Comparison of ENCODE assay signal across 19 cellular contexts in the genomic region with DNA sequence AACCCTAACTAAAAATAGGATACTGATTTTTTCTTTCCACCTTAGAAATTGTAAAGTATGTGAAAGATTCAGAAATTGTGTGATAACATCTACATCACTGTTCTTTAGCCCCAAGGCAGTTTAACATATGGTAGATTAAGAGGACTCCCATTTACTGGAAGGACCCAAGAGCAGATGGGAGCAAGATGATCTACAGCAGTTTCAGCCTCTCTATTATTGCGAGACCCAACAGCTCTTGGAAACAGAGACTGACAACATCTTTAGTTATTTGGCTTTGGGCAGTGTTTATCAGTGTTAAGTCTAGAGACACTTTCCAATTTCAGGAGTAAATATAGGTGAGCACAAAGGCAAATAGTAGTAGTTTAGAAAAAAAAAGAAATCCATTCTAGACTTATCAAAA.
DNase-seq lines count a peak whose midpoint lies in the region; ATAC-seq and TF ChIP-seq lines count a peak whose summit lies in the region.
"Had no signal": no experiment of that assay in that cellular context is flagged by ENCODE, and none has a peak within 500 bp of the region (broad histone marks: within the 10 kb centered on the region; RNA-seq: fewer than 3 reads in every experiment).

No MANE protein-coding gene starts in this region.

- ATAC-seq in activated T-cell treated with anti-CD3 and anti-CD28 coated beads, Interleukin-2, amount 50 U/mL, for 72 hours (replicated peaks in 1 of 2), result no peak
- ATAC-seq in activated T-cell treated with anti-CD3 and anti-CD28 coated beads, Interleukin-2, amount 50 U/mL, for 4 hours, result no peak
- ATAC-seq in naive thymus-derived CD8-positive, alpha-beta T cell, result no peak
- no peak for ATAC-seq in effector memory CD8-positive, alpha-beta T cell (replicated peaks)
- ATAC-seq: A549 had no signal

- no peaks in the 10 kb centered on the region for H3K27me3 Mint-ChIP-seq in activated T-cell treated with anti-CD3 and anti-CD28 coated beads, Interleukin-2, amount 50 U/mL, for 72 hours (ENCODE audit: low read depth)
- H3K27me3 Mint-ChIP-seq in activated T-cell treated with anti-CD3 and anti-CD28 coated beads, Interleukin-2, amount 50 U/mL, for 4 hours (ENCODE audit: low read depth), result no peaks in the 10 kb centered on the region
- no peaks in the 10 kb centered on the region for H3K27me3 Mint-ChIP-seq in naive thymus-derived CD8-positive, alpha-beta T cell
- no peaks in the 10 kb centered on the region for H3K27me3 Mint-ChIP-seq in effector memory CD8-positive, alpha-beta T cell
- H3K27me3 Mint-ChIP-seq: type B pancreatic cell had no signal

- H3K79me2 ChIP-seq in SK-N-SH (ENCODE audit: insufficient read depth) (peaks cover 30% of the 10 kb centered on the region; the same call in 1 of the 2 replicates), PC-9 (ENCODE audit: low read depth) (no peaks in the 10 kb centered on the region; the same call in 1 of the 2 replicates)

- H3K4me1 ChIP-seq in HEK293 (ENCODE audit: control insufficient read depth, insufficient read depth, low read length) (peaks cover 20% of the 10 kb centered on the region), SK-N-SH (ENCODE audit: control insufficient read depth in 1 of 2, insufficient read depth in 2 of 2, low read depth in 1 of 2, low read length in 1 of 2) (peaks cover 22 to 37% of the 10 kb centered on the region in 2 experiments; a peak in 3 of 4 replicates), PC-9 (replicated peaks; ENCODE audit: insufficient read depth) (peaks cover 36% of the 10 kb centered on the region)
- H3K4me1 ChIP-seq: colonic mucosa had no signal

- BruUV-seq in PC-9 (replicated peaks; lab: Mats Ljungman, UMichigan), result no TSS peak

- no peaks in the 10 kb centered on the region for H4K20me1 ChIP-seq in SK-N-SH (ENCODE audit: insufficient read depth)
- no peaks in the 10 kb centered on the region for H4K20me1 ChIP-seq in PC-9 (ENCODE audit: insufficient read depth)

- no peak for DNase-seq in activated T-cell treated with anti-CD3 and anti-CD28 coated beads, Interleukin-2, amount 50 U/mL, for 72 hours
- DNase-seq in activated T-cell treated with anti-CD3 and anti-CD28 coated beads, Interleukin-2, amount 50 U/mL, for 4 hours, result no peak
- DNase-seq in SK-N-SH, result peak; percentile 50
- DNase-seq in naive thymus-derived CD8-positive, alpha-beta T cell, result no peak
- no peak for DNase-seq in PC-9
- no peak for DNase-seq in SIG-M5 treated with dmso at 0.1 percent for 504 hours (lab: John Stamatoyannopoulos, UW; ENCODE audit: unreplicated experiment)
- no peak for DNase-seq in effector memory CD8-positive, alpha-beta T cell
- DNase-seq: activated CD4-positive, alpha-beta T cell treated with anti-CD3 and anti-CD28 coated beads, Interleukin-2, amount 50 U/mL, for 4 hours; aorta; colonic mucosa; H9; MM.1S; NCI-H2081 had no signal

- H3K4me2 ChIP-seq in SK-N-SH (no peak overlapping the region), PC-9 (no peak overlapping the region)
- H3K4me2 ChIP-seq: A549 had no signal

- no peak overlapping the region for H3K4me3 Mint-ChIP-seq in activated T-cell treated with anti-CD3 and anti-CD28 coated beads, Interleukin-2, amount 50 U/mL, for 72 hours
- no peak overlapping the region for H3K4me3 Mint-ChIP-seq in activated T-cell treated with anti-CD3 and anti-CD28 coated beads, Interleukin-2, amount 50 U/mL, for 4 hours
- peak overlapping the region in 7 of 10 donors; percentile 18 to 51 (median 23) for H3K4me3 Mint-ChIP-seq in naive thymus-derived CD8-positive, alpha-beta T cell
- peak overlapping the region in 1 of 2 donors; percentile 20 for H3K4me3 Mint-ChIP-seq in effector memory CD8-positive, alpha-beta T cell
- H3K4me3 Mint-ChIP-seq: activated T-helper 1 cell treated with anti-CD3 and anti-CD28 coated beads, Interleukin-12 subunit alpha, Interleukin-12 subunit beta, Interleukin-2, Interleukin-4 antibody, amounts not matched to agents 30 ng/mL and 10 ng/mL and 1 ng/mL, durations not matched to agents 14 hours and 24 hours and 36 hours; H9; type B pancreatic cell had no signal

- H3K36me3 ChIP-seq in HEK293 (ENCODE audit: control insufficient read depth in 2 of 2, insufficient read depth in 1 of 2, low read length in 2 of 2), result no peaks in the 10 kb centered on the region; a peak in 1 of 3 replicates
- H3K36me3 ChIP-seq in SK-N-SH (replicated peaks in 1 of 2; ENCODE audit: control insufficient read depth in 1 of 2, insufficient read depth in 2 of 2, low read length in 1 of 2), result peaks cover 9 to 18% of the 10 kb centered on the region in 2 experiments
- 0 out of 2 replicates have a peak, but pooled peaks cover 3% of the 10 kb centered on the region for H3K36me3 ChIP-seq in PC-9 (ENCODE audit: low read depth)
- H3K36me3 ChIP-seq: colonic mucosa, SJCRH30 had no signal

- no peaks in the 10 kb centered on the region for H3K9me3 Mint-ChIP-seq in activated T-cell treated with anti-CD3 and anti-CD28 coated beads, Interleukin-2, amount 50 U/mL, for 72 hours
- no peaks in the 10 kb centered on the region for H3K9me3 Mint-ChIP-seq in activated T-cell treated with anti-CD3 and anti-CD28 coated beads, Interleukin-2, amount 50 U/mL, for 4 hours
- no peaks in the 10 kb centered on the region for H3K9me3 Mint-ChIP-seq in naive thymus-derived CD8-positive, alpha-beta T cell
- H3K9me3 Mint-ChIP-seq in effector memory CD8-positive, alpha-beta T cell, result no peaks in the 10 kb centered on the region
- H3K9me3 Mint-ChIP-seq: activated T-helper 1 cell treated with anti-CD3 and anti-CD28 coated beads, Interleukin-12 subunit alpha, Interleukin-12 subunit beta, Interleukin-2, Interleukin-4 antibody, amounts not matched to agents 30 ng/mL and 10 ng/mL and 1 ng/mL, durations not matched to agents 14 hours and 24 hours and 36 hours; H9; type B pancreatic cell had no signal

- peak in 1 of 2 experiments; percentile 90; a peak in 2 of 4 replicates for TF ChIP-seq EP300 in SK-N-SH (IDR thresholded peaks at IDR 0.05; ENCODE audit: borderline replicate concordance in 1 of 2, low read depth in 1 of 2, low read length in 1 of 2)

- no peak overlapping the region for H3K4me3 ChIP-seq in HEK293 (ENCODE audit: low read depth, low read length)
- no peak overlapping the region for H3K4me3 ChIP-seq in SK-N-SH (ENCODE audit: low read depth in 2 of 2, low read length in 1 of 2)
- no peak overlapping the region for H3K4me3 ChIP-seq in PC-9
- H3K4me3 ChIP-seq: A549, colonic mucosa, SJCRH30, skin epidermis had no signal

- no peak overlapping the region for H3K9ac ChIP-seq in SK-N-SH

- H2AFZ ChIP-seq in SK-N-SH (ENCODE audit: low read depth) (no peak overlapping the region), PC-9 (no peak overlapping the region)

- H3K27ac ChIP-seq in HEK293 (ENCODE audit: extremely low read depth, low read depth, low read length) (no peak overlapping the region), SK-N-SH (ENCODE audit: low read depth in 2 of 2, low read length in 1 of 2) (peak overlapping the region in 1 of 2 experiments; percentile 99; a peak in 2 of 4 replicates), PC-9 (no peak overlapping the region)
- H3K27ac ChIP-seq: A549, colonic mucosa, SJCRH30, skin epidermis had no signal

- POLR2A ChIA-PET in HEK293 (lab: Yijun Ruan, JAX), result no interaction called here
- POLR2A ChIA-PET in SK-N-SH (lab: Yijun Ruan, JAX), result interaction anchor here (1.1 to 1.6 kb wide), 2 partner anchors 36 to 105 kb away, joined by 3 to 4 read pairs; no protein-coding TSS in a partner anchor
- POLR2A ChIA-PET in naive thymus-derived CD8-positive, alpha-beta T cell (lab: Charles Lee), result no interaction called here
- POLR2A ChIA-PET in PC-9 (lab: Charles Lee; ENCODE audit: unreplicated experiment), result no interaction called here

- H3K9me3 ChIP-seq in HEK293 (ENCODE audit: control insufficient read depth, insufficient read depth, low read depth, low read length), result no peaks in the 10 kb centered on the region
- H3K9me3 ChIP-seq in SK-N-SH, result no peaks in the 10 kb centered on the region
- H3K9me3 ChIP-seq in PC-9 (ENCODE audit: insufficient read depth, low read depth), result no peaks in the 10 kb centered on the region
- H3K9me3 ChIP-seq: A549, colonic mucosa, SJCRH30 had no signal

- H3K27me3 ChIP-seq in SK-N-SH (ENCODE audit: insufficient read depth), result no peaks in the 10 kb centered on the region
- H3K27me3 ChIP-seq in PC-9 (ENCODE audit: insufficient read depth, low read depth), result no peaks in the 10 kb centered on the region
- H3K27me3 ChIP-seq: colonic mucosa, SJCRH30 had no signal

- no peak; the same call in 1 of the 2 replicates for TF ChIP-seq RAD21 in SK-N-SH (IDR thresholded peaks at IDR 0.05; ENCODE audit: low read length)

- CTCF ChIA-PET in HEK293 (lab: Yijun Ruan, JAX), result interaction anchor here (2.8 kb wide), 1 partner anchor 108 kb away, joined by 9 read pairs; no protein-coding TSS in a partner anchor
- CTCF ChIA-PET in SK-N-SH (lab: Yijun Ruan, JAX), result interaction anchor here (1.0 to 3.7 kb wide), 8 partner anchors 12 to 183 kb away, joined by 3 to 14 read pairs (median 6); no protein-coding TSS in a partner anchor
- CTCF ChIA-PET in PC-9 (lab: Charles Lee), result no interaction called here

- H3K27ac Mint-ChIP-seq in activated T-cell treated with anti-CD3 and anti-CD28 coated beads, Interleukin-2, amount 50 U/mL, for 72 hours, result peak overlapping the region; percentile 70
- H3K27ac Mint-ChIP-seq in naive thymus-derived CD8-positive, alpha-beta T cell, result peak overlapping the region in 9 of 10 donors; percentile 1 to 73 (median 36)
- H3K27ac Mint-ChIP-seq in effector memory CD8-positive, alpha-beta T cell, result peak overlapping the region in 1 of 2 donors; percentile 58
- H3K27ac Mint-ChIP-seq: activated T-helper 1 cell treated with anti-CD3 and anti-CD28 coated beads, Interleukin-12 subunit alpha, Interleukin-12 subunit beta, Interleukin-2, Interleukin-4 antibody, amounts not matched to agents 30 ng/mL and 10 ng/mL and 1 ng/mL, durations not matched to agents 14 hours and 24 hours and 36 hours; H9; type B pancreatic cell had no signal

- intact Hi-C loops in PC-9 (cut with micrococcal nuclease; ENCODE audit: unreplicated experiment), result no loop called here

- peaks cover 7% of the 10 kb centered on the region for H3F3A ChIP-seq in SK-N-SH (replicated peaks; ENCODE audit: insufficient read depth)
- H3F3A ChIP-seq in PC-9 (ENCODE audit: insufficient read depth, low read depth), result peaks cover 14% of the 10 kb centered on the region; the same call in 1 of the 2 replicates

- 65% methylated on average over 1 of the region's 1 CpG for WGBS in SK-N-SH (ENCODE audit: low lambda C conversion rate)

- H3K4me1 Mint-ChIP-seq in activated T-cell treated with anti-CD3 and anti-CD28 coated beads, Interleukin-2, amount 50 U/mL, for 72 hours (ENCODE audit: low read depth), result peaks cover 80% of the 10 kb centered on the region
- H3K4me1 Mint-ChIP-seq in activated T-cell treated with anti-CD3 and anti-CD28 coated beads, Interleukin-2, amount 50 U/mL, for 4 hours (ENCODE audit: low read depth), result peaks cover 68% of the 10 kb centered on the region
- H3K4me1 Mint-ChIP-seq in naive thymus-derived CD8-positive, alpha-beta T cell, result peaks cover 25 to 90% (median 81%) of the 10 kb centered on the region in 4 donors
- peaks cover 20 to 62% of the 10 kb centered on the region in 2 donors for H3K4me1 Mint-ChIP-seq in effector memory CD8-positive, alpha-beta T cell (ENCODE audit: low read depth in 2 of 2)

- H3K36me3 Mint-ChIP-seq in activated T-cell treated with anti-CD3 and anti-CD28 coated beads, Interleukin-2, amount 50 U/mL, for 72 hours (ENCODE audit: insufficient read depth in 2 of 2), result peaks cover 3% of the 10 kb centered on the region in 2 donors
- H3K36me3 Mint-ChIP-seq in activated T-cell treated with anti-CD3 and anti-CD28 coated beads, Interleukin-2, amount 50 U/mL, for 4 hours (ENCODE audit: insufficient read depth), result peaks cover 5% of the 10 kb centered on the region
- H3K36me3 Mint-ChIP-seq in naive thymus-derived CD8-positive, alpha-beta T cell, result peaks cover 0 to 49% (median 6%) of the 10 kb centered on the region in 3 donors
- peaks cover 28% of the 10 kb centered on the region for H3K36me3 Mint-ChIP-seq in effector memory CD8-positive, alpha-beta T cell (ENCODE audit: insufficient read depth)
- H3K36me3 Mint-ChIP-seq: type B pancreatic cell had no signal

- TF ChIP-seq CTCF in HEK293 (tag by site-specific recombination; IDR thresholded peaks at IDR 0.05) (no peak), SK-N-SH (IDR thresholded peaks at IDR 0.05) (no peak), PC-9 (conservative IDR thresholded peaks at IDR 0.05) (no peak)

- H3K9me2 ChIP-seq in SK-N-SH (no peaks in the 10 kb centered on the region), PC-9 (ENCODE audit: insufficient read depth) (no peaks in the 10 kb centered on the region)

Comparison
In these comparisons a context has a peak if more than half of its experiments do, and no peak if none do; other contexts are left out.
1. H3K4me3 Mint-ChIP-seq: peak in naive thymus-derived CD8-positive, alpha-beta T cell (7 of 10); none in activated T-cell treated with anti-CD3 and anti-CD28 coated beads, Interleukin-2, amount 50 U/mL, for 72 hours (0 of 2) and activated T-cell treated with anti-CD3 and anti-CD28 coated beads, Interleukin-2, amount 50 U/mL, for 4 hours (single experiment).